Comparison of ENCODE assay signal across 21 cellular contexts in genomic region chr6:50925981-50926380, GRCh38.
"Had no signal": no experiment of that assay in that cellular context is flagged by ENCODE, and none has a peak within 500 bp of the region (broad histone marks: within the 10 kb centered on the region; RNA-seq: fewer than 3 reads in every experiment).

No MANE protein-coding gene starts in this region.

- H3K9me3 ChIP-seq: adrenal gland had no signal

- H3K4me3 ChIP-seq: adrenal gland, body of pancreas, Peyer's patch had no signal

- H3K27ac ChIP-seq: adrenal gland, body of pancreas, Peyer's patch, RWPE1 had no signal

- DNase-seq: activated CD4-positive, alpha-beta T cell treated with anti-CD3 and anti-CD28 coated beads for 48 hours; activated CD4-positive, alpha-beta T cell treated with anti-CD3 and anti-CD28 coated beads, Interleukin-2, amount 50 U/mL, for 4 hours; activated CD4-positive, CD25-positive, alpha-beta regulatory T cell treated with anti-CD3 and anti-CD28 coated beads, Interleukin-2, amount 50 U/mL, for 72 hours; activated CD8-positive, alpha-beta memory T cell treated with anti-CD3 and anti-CD28 coated beads, Interleukin-2, amount 50 U/mL, for 48 hours; activated CD8-positive, alpha-beta T cell treated with anti-CD3 and anti-CD28 coated beads, Interleukin-2, amount 10 ng/mL, durations not matched to agents 7 days and 5 days; activated naive CD4-positive, alpha-beta T cell treated with anti-CD3 and anti-CD28 coated beads, Interleukin-2, amount 50 U/mL, for 16 hours; activated naive CD8-positive, alpha-beta T cell treated with anti-CD3 and anti-CD28 coated beads, Interleukin-2, amount 10 ng/mL, durations not matched to agents 7 days and 5 days; activated T-cell treated with anti-CD3 and anti-CD28 coated beads, Interleukin-2, amount 50 U/mL, for 1 hour; adrenal gland; anterior cingulate cortex; body of pancreas; Kasumi-1; KBM-7; NCI-H1092; NCI-H1417 treated with DMSO at 0.1 percent for 48 hours; NCI-H1694; NCI-H2029 treated with DMSO at 0.1 percent for 48 hours; NCI-H510A treated with DMSO at 0.1 percent for 48 hours; Peyer's patch; Right ventricle myocardium superior had no signal

- H3K36me3 ChIP-seq: adrenal gland, Peyer's patch had no signal

- H3K4me1 ChIP-seq: adrenal gland, Peyer's patch had no signal

- H3K27me3 ChIP-seq: adrenal gland, body of pancreas, Peyer's patch had no signal
